In the genomic region with DNA sequence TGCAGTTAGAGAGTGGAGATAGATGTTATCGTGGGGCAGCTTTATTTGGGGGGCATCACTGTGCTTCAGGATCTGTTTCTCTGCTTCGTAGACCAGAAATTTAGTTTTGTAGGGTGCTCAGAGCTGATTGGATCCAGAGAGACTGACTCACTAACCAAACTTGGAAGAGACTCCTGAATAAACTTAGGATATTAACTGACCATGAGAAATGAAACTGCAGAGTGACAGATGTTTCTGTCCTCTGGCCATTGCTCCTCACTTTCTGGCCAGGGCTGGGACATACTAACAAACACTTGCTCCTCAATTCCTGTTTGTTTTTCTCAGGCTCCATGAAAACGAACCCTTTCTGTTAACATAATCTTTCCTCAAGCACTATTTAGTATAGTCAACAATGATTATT, we compare ENCODE assay signal across 11 cellular contexts. TPM values are rescaled to one million over a fixed set of nuclear protein-coding genes. Genes with fewer than 3 reads are reported as not detected.
DNase-seq lines count a peak whose midpoint lies in the region; ATAC-seq and TF ChIP-seq lines count a peak whose summit lies in the region.
"Had no signal": no experiment of that assay in that cellular context is flagged by ENCODE, and none has a peak within 500 bp of the region (broad histone marks: within the 10 kb centered on the region; RNA-seq: fewer than 3 reads in every experiment).

No MANE protein-coding gene starts in this region.

- H3K27ac ChIP-seq in AG04450 (ENCODE audit: low read depth, low read length) = peak overlapping the region; percentile 34
- H3K27ac ChIP-seq in IMR-90 (ENCODE audit: insufficient read depth, low read length) = peak overlapping the region; percentile 4; the same call in 1 of the 2 replicates

- intact Hi-C loops in IMR-90 (cut with micrococcal nuclease) = no loop called here
- intact Hi-C loops in natural killer cell (cut with micrococcal nuclease) = no loop called here

- no peak overlapping the region for H4K91ac ChIP-seq in IMR-90 (ENCODE audit: insufficient read depth, low read depth, low read length)

- H3K23ac ChIP-seq in IMR-90 (ENCODE audit: low read depth, low read length) = peak overlapping the region; percentile 83

- H3K18ac ChIP-seq in IMR-90 (ENCODE audit: low read depth, low read length) = no peak overlapping the region

- H3K27me3 ChIP-seq in AG04450 (ENCODE audit: control insufficient read depth, insufficient read depth, low read length) (no peaks in the 10 kb centered on the region), IMR-90 (ENCODE audit: control insufficient read depth, insufficient read depth, low read length) (no peaks in the 10 kb centered on the region)

- in situ Hi-C loops in IMR-90 (cut with MboI; ENCODE audit: low sequenced_read_pairs) = no loop called here

- H3K56ac ChIP-seq in IMR-90 (ENCODE audit: extremely low read depth, insufficient read depth, low read length) = no peak overlapping the region

- POLR2A ChIA-PET in AG04450 (lab: Yijun Ruan, JAX) = interaction anchor here (1.1 kb wide), 1 partner anchor 8 kb away, joined by 3 read pairs; no protein-coding TSS in a partner anchor
- POLR2A ChIA-PET in IMR-90 (lab: Charles Lee; ENCODE audit: unreplicated experiment) = interaction anchor here (0.6 to 0.7 kb wide), 2 partner anchors 21 to 110 kb away, joined by 3 to 5 read pairs; no protein-coding TSS in a partner anchor
- POLR2A ChIA-PET in activated CD4-positive, alpha-beta memory T cell treated with anti-CD3 and anti-CD28 coated beads, Interleukin-2, amount 10 ng/mL, durations not matched to agents 7 days and 5 days (lab: Charles Lee) = interaction anchor here (1.0 to 1.6 kb wide), 5 partner anchors 17 to 99 kb away, joined by 4 to 7 read pairs (median 5); a partner anchor contains a TSS

- H3K4me1 ChIP-seq in IMR-90 (ENCODE audit: control insufficient read depth, insufficient read depth, low read length) = peaks cover 12% of the 10 kb centered on the region

- WGBS in IMR-90 (ENCODE audit: extremely low coverage in 2 of 2, insufficient read length in 1 of 2), 2 experiments = no CpG with 5 or more reads among the region's 3 CpGs

- peak overlapping the region; percentile 38 for H2BK5ac ChIP-seq in IMR-90 (ENCODE audit: low read depth, low read length, poor library complexity, severe bottlenecking)

- peaks cover 53 to 64% of the 10 kb centered on the region in 2 donors for H3K4me1 Mint-ChIP-seq in natural killer cell
- H3K4me1 Mint-ChIP-seq in activated CD4-positive, alpha-beta memory T cell treated with anti-CD3 and anti-CD28 coated beads, Interleukin-2, amount 10 ng/mL, durations not matched to agents 7 days and 5 days = peaks cover 60% of the 10 kb centered on the region

- H3K27me3 Mint-ChIP-seq in natural killer cell (ENCODE audit: low read depth in 2 of 2) = no peaks in the 10 kb centered on the region
- no peaks in the 10 kb centered on the region for H3K27me3 Mint-ChIP-seq in activated CD4-positive, alpha-beta memory T cell treated with anti-CD3 and anti-CD28 coated beads, Interleukin-2, amount 10 ng/mL, durations not matched to agents 7 days and 5 days

- H3K9me3 ChIP-seq in AG04450 (ENCODE audit: control insufficient read depth, insufficient read depth, low read length) = no peaks in the 10 kb centered on the region; the same call in 1 of the 2 replicates
- H3K9me3 ChIP-seq in IMR-90 (ENCODE audit: control insufficient read depth, insufficient read depth, low read length) = no peaks in the 10 kb centered on the region

- dilution Hi-C loops in IMR-90 (cut with HindIII; ENCODE audit: low sequenced_read_pairs, unreplicated experiment) = no loop called here

- no peak overlapping the region for H2AFZ ChIP-seq in IMR-90 (replicated peaks; ENCODE audit: low read length, poor library complexity)

- peaks cover 28% of the 10 kb centered on the region for H3K9me1 ChIP-seq in IMR-90 (ENCODE audit: insufficient read depth, low read length)

- peaks cover 20 to 76% of the 10 kb centered on the region in 2 experiments for H3K79me1 ChIP-seq in IMR-90 (ENCODE audit: low read depth in 1 of 2, low read length in 2 of 2)

- no peak overlapping the region for H2BK15ac ChIP-seq in IMR-90 (ENCODE audit: low read depth, low read length)

- no peak overlapping the region for H3K4me3 Mint-ChIP-seq in natural killer cell
- H3K4me3 Mint-ChIP-seq in activated CD4-positive, alpha-beta memory T cell treated with anti-CD3 and anti-CD28 coated beads, Interleukin-2, amount 10 ng/mL, durations not matched to agents 7 days and 5 days = no peak overlapping the region

- H4K5ac ChIP-seq in IMR-90 (ENCODE audit: low read depth, low read length) = peak overlapping the region; percentile 11; the same call in 1 of the 2 replicates

- H2BK20ac ChIP-seq in IMR-90 (ENCODE audit: low read depth, low read length) = no peak overlapping the region

- H2AK9ac ChIP-seq in IMR-90 (replicated peaks; ENCODE audit: low read depth, low read length, poor library complexity) = peak overlapping the region; percentile 22

- H3K4me2 ChIP-seq in IMR-90 (ENCODE audit: low read depth, low read length) = peak overlapping the region; percentile 92

- CTCF ChIA-PET in AG04450 (lab: Charles Lee) = interaction anchor here (1.2 kb wide), 1 partner anchor 176 kb away, joined by 5 read pairs; no protein-coding TSS in a partner anchor
- CTCF ChIA-PET in IMR-90 (lab: Yijun Ruan, JAX) = no interaction called here
- CTCF ChIA-PET in activated CD4-positive, alpha-beta memory T cell treated with anti-CD3 and anti-CD28 coated beads, Interleukin-2, amount 10 ng/mL, durations not matched to agents 7 days and 5 days (lab: Charles Lee) = interaction anchor here (0.6 to 1.6 kb wide), 4 partner anchors 17 to 165 kb away, joined by 3 to 6 read pairs (median 4); no protein-coding TSS in a partner anchor

- no peaks in the 10 kb centered on the region for H3K9me3 Mint-ChIP-seq in natural killer cell
- H3K9me3 Mint-ChIP-seq in activated CD4-positive, alpha-beta memory T cell treated with anti-CD3 and anti-CD28 coated beads, Interleukin-2, amount 10 ng/mL, durations not matched to agents 7 days and 5 days = no peaks in the 10 kb centered on the region

- H3K9ac ChIP-seq in IMR-90 (ENCODE audit: low read depth, low read length) = no peak overlapping the region

- H3K14ac ChIP-seq in IMR-90 (replicated peaks; ENCODE audit: low read depth, low read length) = peak overlapping the region; percentile 51

- TF ChIP-seq POLR2A in IMR-90 (IDR thresholded peaks at IDR 0.05; ENCODE audit: low read depth, low read length) = no peak
- no peak for TF ChIP-seq POLR2A in erythroblast (IDR thresholded peaks at IDR 0.05; ENCODE audit: low read length)

- H4K20me1 ChIP-seq in IMR-90 (ENCODE audit: insufficient read depth, low read length) = peaks cover 82% of the 10 kb centered on the region

- DNase-seq in AG04450 (ENCODE audit: low read depth, low spot score) (no peak), IMR-90 (peak; percentile 50), dedifferentiated amniotic fluid mesenchymal stem cell (ENCODE audit: extremely low spot score) (peak; percentile 22), natural killer cell (no peak), GDM1 (lab: John Stamatoyannopoulos, UW) (no peak), hippocampal formation (lab: John Stamatoyannopoulos, UW) (no peak), erythroblast (lab: John Stamatoyannopoulos, UW) (no peak)
- DNase-seq in activated CD4-positive, alpha-beta memory T cell treated with anti-CD3 and anti-CD28 coated beads, Interleukin-2, amount 10 ng/mL, durations not matched to agents 7 days and 5 days = no peak
- DNase-seq: DMS79 treated with DMSO at 0.1 percent for 48 hours; small intestine; stimulated activated naive CD8-positive, alpha-beta T cell treated with anti-CD3 and anti-CD28 coated beads, Interleukin-15, Interleukin-2, amounts not matched to agents 100 U/mL and 50 U/mL, for 24 hours had no signal

- H3K36me3 ChIP-seq in IMR-90 (ENCODE audit: control insufficient read depth, insufficient read depth, low read length) = peaks cover 2% of the 10 kb centered on the region

- TF ChIP-seq CTCF in AG04450 (IDR thresholded peaks at IDR 0.05; ENCODE audit: low read depth, low read length) (no peak), IMR-90 (conservative IDR thresholded peaks at IDR 0.05; ENCODE audit: low read depth, low read length) (no peak), natural killer cell (IDR thresholded peaks at IDR 0.05) (no peak)

- 0 out of 4 replicates have a peak overlapping the region, but pooled peaks of 1 of the 2 experiments have one; percentile 9 for H4K8ac ChIP-seq in IMR-90 (ENCODE audit: low read depth in 2 of 2, low read length in 2 of 2)

- no peaks in the 10 kb centered on the region for H3K36me3 Mint-ChIP-seq in natural killer cell
- H3K36me3 Mint-ChIP-seq in activated CD4-positive, alpha-beta memory T cell treated with anti-CD3 and anti-CD28 coated beads, Interleukin-2, amount 10 ng/mL, durations not matched to agents 7 days and 5 days (ENCODE audit: low read depth) = peaks cover 47% of the 10 kb centered on the region

- peak overlapping the region; percentile 19 to 39 for H3K27ac Mint-ChIP-seq in natural killer cell
- no peak overlapping the region for H3K27ac Mint-ChIP-seq in activated CD4-positive, alpha-beta memory T cell treated with anti-CD3 and anti-CD28 coated beads, Interleukin-2, amount 10 ng/mL, durations not matched to agents 7 days and 5 days

- peak overlapping the region; percentile 42; the same call in 1 of the 2 replicates for H3K4ac ChIP-seq in IMR-90 (ENCODE audit: low read depth, low read length)

- BruUV-seq in IMR-90 (replicated peaks; lab: Mats Ljungman, UMichigan) = no TSS peak

- no peak for TF ChIP-seq RAD21 in IMR-90 (IDR thresholded peaks at IDR 0.05; ENCODE audit: low read length)

- 0 out of 2 replicates have a peak overlapping the region, but pooled peaks have one; percentile 15 for H2AK5ac ChIP-seq in IMR-90 (ENCODE audit: low read depth, low read length)

- no peak overlapping the region for H3K4me3 ChIP-seq in AG04450 (ENCODE audit: low read depth, low read length)
- no peak overlapping the region for H3K4me3 ChIP-seq in IMR-90 (ENCODE audit: insufficient read depth, low read depth, low read length)

- ATAC-seq in IMR-90 (ENCODE audit: low read depth) (peak; percentile 9; the same call in 1 of the 2 replicates), natural killer cell (no peak)
- ATAC-seq: stimulated activated naive CD8-positive, alpha-beta T cell treated with anti-CD3 and anti-CD28 coated beads, Interleukin-15, Interleukin-2, amounts not matched to agents 100 U/mL and 50 U/mL, for 24 hours had no signal

- no peak overlapping the region for H2BK120ac ChIP-seq in IMR-90 (ENCODE audit: low read depth, low read length)

RNA-seq across cellular contexts. Expression of a gene that starts 4.3 kb away (rescaled TPM):
- 6.2 and 6.9 TPM in 2 replicates for polyA plus RNA-seq in AG04450 (2011; rRNA removed)
- 10.3 and 12.7 TPM in 2 replicates for polyA minus RNA-seq in AG04450 (2011; rRNA and poly(A)+ RNA removed)
- 4.2 and 4.3 TPM in 2 replicates for total RNA-seq in IMR-90 (2012; rRNA removed)
- polyA plus RNA-seq in IMR-90 (2012; rRNA removed) = 10.2 and 11.5 TPM in 2 replicates
- polyA plus RNA-seq in IMR-90 (2012; cell fraction: cytosol; rRNA removed) = 5.6 and 7.5 TPM in 2 replicates
- polyA plus RNA-seq in IMR-90 (2012; cell fraction: nucleus; rRNA removed; ENCODE audit: low replicate concordance) = 19.3 and 29.4 TPM in 2 replicates
- 10 to 100 TPM; 38.0 to 43.8 (median 39.1) TPM for total RNA-seq in natural killer cell
- 10 to 100 TPM; 36.6 to 38.0 TPM for total RNA-seq in activated CD4-positive, alpha-beta memory T cell treated with anti-CD3 and anti-CD28 coated beads, Interleukin-2, amount 10 ng/mL, durations not matched to agents 7 days and 5 days

RNA-seq across cellular contexts. Expression of a gene that starts 36.8 kb away (rescaled TPM):
- polyA plus RNA-seq in AG04450 (2011; rRNA removed) = 218 and 324 TPM in 2 replicates
- polyA minus RNA-seq in AG04450 (2011; rRNA and poly(A)+ RNA removed) = 69.7 and 92.2 TPM in 2 replicates
- total RNA-seq in IMR-90 (2012; rRNA removed) = 62.4 and 233 TPM in 2 replicates
- polyA plus RNA-seq in IMR-90 (2012; rRNA removed) = 91.8 and 108 TPM in 2 replicates
- 25.8 and 29.3 TPM in 2 replicates for polyA plus RNA-seq in IMR-90 (2012; cell fraction: cytosol; rRNA removed)
- polyA plus RNA-seq in IMR-90 (2012; cell fraction: nucleus; rRNA removed; ENCODE audit: low replicate concordance) = 9.2 and 24.9 TPM in 2 replicates
- total RNA-seq in natural killer cell = 10 to 100 TPM; 78.7 to 89.3 (median 81.8) TPM
- total RNA-seq in activated CD4-positive, alpha-beta memory T cell treated with anti-CD3 and anti-CD28 coated beads, Interleukin-2, amount 10 ng/mL, durations not matched to agents 7 days and 5 days = 100 to 1,000 TPM; 132 to 139 TPM

Comparison
In these comparisons a context has a peak if more than half of its experiments do, and no peak if none do; other contexts are left out.
1. DNase-seq: peak in IMR-90 (single experiment) and dedifferentiated amniotic fluid mesenchymal stem cell (single experiment); none in AG04450 (single experiment), natural killer cell (single experiment), GDM1 (single experiment), activated CD4-positive, alpha-beta memory T cell treated with anti-CD3 and anti-CD28 coated beads, Interleukin-2, amount 10 ng/mL, durations not matched to agents 7 days and 5 days (single experiment), hippocampal formation (0 of 2) and erythroblast (0 of 2).